Comparison of ENCODE assay signal across 1 cellular context in genomic region chr7:87217983-87218653, GRCh38.
TF ChIP-seq lines count a peak whose summit lies in the region.

No MANE protein-coding gene starts in this region.

TF ChIP-seq in HEK293, 187 proteins besides CTCF, POLR2A, EP300 and RAD21 (continued from another document):
- no peak for TF ChIP-seq ATF2 (tag by site-specific recombination; IDR thresholded peaks at IDR 0.05; ENCODE audit: low read depth)
